ENCODE assay signal across 1 cellular context in genomic region chr11:119361056-119361787, GRCh38.
TF ChIP-seq lines count a peak whose summit lies in the region.

No MANE protein-coding gene starts in this region.

TF ChIP-seq in HEK293, 187 proteins besides CTCF, POLR2A, EP300 and RAD21 (continued from another document):
- TF ChIP-seq ZNF398 (tag by site-specific recombination; IDR thresholded peaks at IDR 0.05), result peak; percentile 76
- TF ChIP-seq ZNF10 (tag by site-specific recombination; IDR thresholded peaks at IDR 0.05), result 0 out of 2 replicates have a peak, but pooled peaks have one; percentile 46
- TF ChIP-seq PRDM6 (tag by site-specific recombination; IDR thresholded peaks at IDR 0.05), result 0 out of 2 replicates have a peak, but pooled peaks have one; percentile 26
- peak; percentile 86 for TF ChIP-seq EGR2 (tag by site-specific recombination; IDR thresholded peaks at IDR 0.05; ENCODE audit: low read depth)
- no peak for TF ChIP-seq ZNF473 (tag by site-specific recombination; IDR thresholded peaks at IDR 0.05)
- no peak for TF ChIP-seq ZNF394 (tag by site-specific recombination; IDR thresholded peaks at IDR 0.05; ENCODE audit: borderline replicate concordance)
- peak; percentile 76; the same call in 1 of the 2 replicates for TF ChIP-seq ZNF692 (tag by site-specific recombination; IDR thresholded peaks at IDR 0.05)
- TF ChIP-seq PRDM10 (tag by site-specific recombination; IDR thresholded peaks at IDR 0.05), result peak; percentile 39
- TF ChIP-seq GLIS2 (tag by site-specific recombination; IDR thresholded peaks at IDR 0.05), result peak; percentile 68
- TF ChIP-seq ZNF639 (tag by site-specific recombination; IDR thresholded peaks at IDR 0.05), result 0 out of 2 replicates have a peak, but pooled peaks have one; percentile 23
